40 cellular contexts compared by ENCODE assay signal in genomic region chr2:50059462-50059861, GRCh38.
"Had no signal": no experiment of that assay in that cellular context is flagged by ENCODE, and none has a peak within 500 bp of the region (broad histone marks: within the 10 kb centered on the region; RNA-seq: fewer than 3 reads in every experiment).

No MANE protein-coding gene starts in this region.

- H3K4me1 ChIP-seq: adrenal gland, ascending aorta, body of pancreas, breast epithelium had no signal

- FAIRE-seq: astrocyte, bronchial epithelial cell had no signal

- H3K36me3 ChIP-seq: adrenal gland, ascending aorta, brain microvascular endothelial cell, breast epithelium, cardiac muscle cell had no signal

- H3K4me3 ChIP-seq: adrenal gland, ascending aorta, body of pancreas, breast epithelium, cardiac muscle cell had no signal

- H3K27ac ChIP-seq: adrenal gland, ascending aorta, body of pancreas, brain microvascular endothelial cell, breast epithelium, cardiac muscle cell had no signal

- H3K9me3 ChIP-seq: adrenal gland, ascending aorta had no signal

- ATAC-seq: activated naive CD4-positive, alpha-beta T cell treated with anti-CD3 and anti-CD28 coated beads, Interleukin-2, amount 50 U/mL, for 72 hours; activated naive CD8-positive, alpha-beta T cell treated with anti-CD3 and anti-CD28 coated beads, Interleukin-2, amount 50 U/mL, for 24 hours; activated T-cell treated with anti-CD3 and anti-CD28 coated beads, Interleukin-2, amount 50 U/mL, for 4 hours; activated T-cell treated with anti-CD3 and anti-CD28 coated beads, Interleukin-2, amount 50 U/mL, for 72 hours; activated T-helper 17 cell treated with anti-CD3 and anti-CD28 coated beads, Interleukin-2, amount 50 U/mL, for 72 hours; body of pancreas had no signal

- H3K27me3 Mint-ChIP-seq: activated naive CD4-positive, alpha-beta T cell treated with anti-CD3 and anti-CD28 coated beads, Interleukin-2, amount 10 ng/mL, durations not matched to agents 7 days and 5 days; activated naive CD4-positive, alpha-beta T cell treated with anti-CD3 and anti-CD28 coated beads, Interleukin-2, amount 50 U/mL, for 24 hours; activated naive CD8-positive, alpha-beta T cell; activated naive CD8-positive, alpha-beta T cell treated with anti-CD3 and anti-CD28 coated beads for 36 hours; activated naive CD8-positive, alpha-beta T cell treated with anti-CD3 and anti-CD28 coated beads, Interleukin-2, amount 10 ng/mL, durations not matched to agents 7 days and 5 days; activated naive CD8-positive, alpha-beta T cell treated with anti-CD3 and anti-CD28 coated beads, Interleukin-2, amount 50 U/mL, for 24 hours; activated T-cell treated with anti-CD3 and anti-CD28 coated beads, Interleukin-2, amount 50 U/mL, for 24 hours; activated T-helper 17 cell treated with anti-CD3 and anti-CD28 coated beads, Interleukin-2, amount 50 U/mL, for 72 hours; brain; central memory CD8-positive, alpha-beta T cell had no signal

- DNase-seq: activated effector memory CD4-positive, alpha-beta T cell treated with anti-CD3 and anti-CD28 coated beads, Interleukin-2, amount 50 U/mL, for 16 hours; activated effector memory CD4-positive, alpha-beta T cell treated with Interleukin-2 at 50 U/mL for 16 hours; activated gamma-delta T cell; activated gamma-delta T cell treated with Interleukin-2 at 50 U/mL for 16 hours; activated naive CD4-positive, alpha-beta T cell; activated naive CD4-positive, alpha-beta T cell treated with anti-CD3 and anti-CD28 coated beads for 36 hours; activated naive CD4-positive, alpha-beta T cell treated with anti-CD3 and anti-CD28 coated beads, Interleukin-2, amount 10 ng/mL, durations not matched to agents 7 days and 5 days; activated naive CD4-positive, alpha-beta T cell treated with anti-CD3 and anti-CD28 coated beads, Interleukin-2, amount 50 U/mL, for 16 hours; activated naive CD4-positive, alpha-beta T cell treated with Interleukin-2 at 50 U/mL for 16 hours; activated naive CD8-positive, alpha-beta T cell treated with anti-CD3 and anti-CD28 coated beads for 36 hours; activated naive CD8-positive, alpha-beta T cell treated with anti-CD3 and anti-CD28 coated beads, Interleukin-2, amount 10 ng/mL, durations not matched to agents 7 days and 5 days; activated naive CD8-positive, alpha-beta T cell treated with anti-CD3 and anti-CD28 coated beads, Interleukin-2, amount 50 U/mL, for 24 hours; activated T-cell treated with anti-CD3 and anti-CD28 coated beads, Interleukin-2, amount 50 U/mL, for 1 hour; activated T-cell treated with anti-CD3 and anti-CD28 coated beads, Interleukin-2, amount 50 U/mL, for 24 hours; activated T-cell treated with anti-CD3 and anti-CD28 coated beads, Interleukin-2, amount 50 U/mL, for 4 hours; activated T-cell treated with anti-CD3 and anti-CD28 coated beads, Interleukin-2, amount 50 U/mL, for 48 hours; activated T-cell treated with anti-CD3 and anti-CD28 coated beads, Interleukin-2, amount 50 U/mL, for 72 hours; adrenal gland; amniotic stem cell; amygdala; anterior cingulate cortex; aorta; body of pancreas; brain microvascular endothelial cell; caudate nucleus; central memory CD4-positive, alpha-beta T cell; cerebellar nuclear complex had no signal

- H3K4me3 Mint-ChIP-seq: activated naive CD4-positive, alpha-beta T cell treated with anti-CD3 and anti-CD28 coated beads for 36 hours; activated naive CD4-positive, alpha-beta T cell treated with anti-CD3 and anti-CD28 coated beads, Interleukin-2, amount 10 ng/mL, durations not matched to agents 7 days and 5 days; activated naive CD4-positive, alpha-beta T cell treated with anti-CD3 and anti-CD28 coated beads, Interleukin-2, amount 50 U/mL, for 24 hours; activated naive CD8-positive, alpha-beta T cell; activated naive CD8-positive, alpha-beta T cell treated with anti-CD3 and anti-CD28 coated beads for 36 hours; activated naive CD8-positive, alpha-beta T cell treated with anti-CD3 and anti-CD28 coated beads, Interleukin-2, amount 10 ng/mL, durations not matched to agents 7 days and 5 days; activated naive CD8-positive, alpha-beta T cell treated with anti-CD3 and anti-CD28 coated beads, Interleukin-2, amount 50 U/mL, for 24 hours; activated T-cell treated with anti-CD3 and anti-CD28 coated beads, Interleukin-2, amount 50 U/mL, for 24 hours; activated T-cell treated with anti-CD3 and anti-CD28 coated beads, Interleukin-2, amount 50 U/mL, for 4 hours; activated T-cell treated with anti-CD3 and anti-CD28 coated beads, Interleukin-2, amount 50 U/mL, for 72 hours; activated T-helper 1 cell treated with anti-CD3 and anti-CD28 coated beads, Interleukin-12 subunit alpha, Interleukin-12 subunit beta, Interleukin-2, Interleukin-4 antibody, amounts not matched to agents 30 ng/mL and 10 ng/mL and 1 ng/mL, durations not matched to agents 14 hours and 24 hours and 36 hours; activated T-helper 17 cell treated with anti-CD3 and anti-CD28 coated beads, Interleukin-2, amount 50 U/mL, for 72 hours; brain; central memory CD8-positive, alpha-beta T cell had no signal

- H3K4me1 Mint-ChIP-seq: activated naive CD4-positive, alpha-beta T cell treated with anti-CD3 and anti-CD28 coated beads, Interleukin-2, amount 10 ng/mL, durations not matched to agents 7 days and 5 days; activated naive CD4-positive, alpha-beta T cell treated with anti-CD3 and anti-CD28 coated beads, Interleukin-2, amount 50 U/mL, for 24 hours; activated naive CD8-positive, alpha-beta T cell treated with anti-CD3 and anti-CD28 coated beads for 36 hours; activated naive CD8-positive, alpha-beta T cell treated with anti-CD3 and anti-CD28 coated beads, Interleukin-2, amount 10 ng/mL, durations not matched to agents 7 days and 5 days; activated naive CD8-positive, alpha-beta T cell treated with anti-CD3 and anti-CD28 coated beads, Interleukin-2, amount 50 U/mL, for 24 hours; activated T-helper 17 cell treated with anti-CD3 and anti-CD28 coated beads, Interleukin-2, amount 50 U/mL, for 72 hours; central memory CD8-positive, alpha-beta T cell had no signal

- H3K27ac Mint-ChIP-seq: activated naive CD4-positive, alpha-beta T cell treated with anti-CD3 and anti-CD28 coated beads for 36 hours; activated naive CD4-positive, alpha-beta T cell treated with anti-CD3 and anti-CD28 coated beads, Interleukin-2, amount 10 ng/mL, durations not matched to agents 7 days and 5 days; activated naive CD4-positive, alpha-beta T cell treated with anti-CD3 and anti-CD28 coated beads, Interleukin-2, amount 50 U/mL, for 24 hours; activated naive CD4-positive, alpha-beta T cell treated with anti-CD3 and anti-CD28 coated beads, Interleukin-2, amount 50 U/mL, for 72 hours; activated naive CD8-positive, alpha-beta T cell; activated naive CD8-positive, alpha-beta T cell treated with anti-CD3 and anti-CD28 coated beads for 36 hours; activated naive CD8-positive, alpha-beta T cell treated with anti-CD3 and anti-CD28 coated beads, Interleukin-2, amount 10 ng/mL, durations not matched to agents 7 days and 5 days; activated naive CD8-positive, alpha-beta T cell treated with anti-CD3 and anti-CD28 coated beads, Interleukin-2, amount 50 U/mL, for 24 hours; activated T-cell treated with anti-CD3 and anti-CD28 coated beads, Interleukin-2, amount 50 U/mL, for 24 hours; activated T-cell treated with anti-CD3 and anti-CD28 coated beads, Interleukin-2, amount 50 U/mL, for 72 hours; activated T-helper 1 cell treated with anti-CD3 and anti-CD28 coated beads, Interleukin-12 subunit alpha, Interleukin-12 subunit beta, Interleukin-2, Interleukin-4 antibody, amounts not matched to agents 30 ng/mL and 10 ng/mL and 1 ng/mL, durations not matched to agents 14 hours and 24 hours and 36 hours; activated T-helper 17 cell treated with anti-CD3 and anti-CD28 coated beads, Interleukin-2, amount 50 U/mL, for 72 hours; activated T-helper 2 cell treated with anti-CD3 and anti-CD28 coated beads, Interferon-gamma antibody, Interleukin-2, Interleukin-4, amounts not matched to agents 10 μg/mL and 5 μg/mL and 100 μg/mL, durations not matched to agents 14 hours and 24 hours and 36 hours; brain had no signal

- H3K9me3 Mint-ChIP-seq: activated naive CD4-positive, alpha-beta T cell treated with anti-CD3 and anti-CD28 coated beads, Interleukin-2, amount 50 U/mL, for 24 hours; activated T-helper 1 cell treated with anti-CD3 and anti-CD28 coated beads, Interleukin-12 subunit alpha, Interleukin-12 subunit beta, Interleukin-2, Interleukin-4 antibody, amounts not matched to agents 30 ng/mL and 10 ng/mL and 1 ng/mL, durations not matched to agents 14 hours and 24 hours and 36 hours had no signal
